ENCODE assay signal across 27 cellular contexts in genomic region chr5:172754957-172755356, GRCh38. TPM values are rescaled to one million over a fixed set of nuclear protein-coding genes. Genes with fewer than 3 reads are reported as not detected.
DNase-seq lines count a peak whose midpoint lies in the region; ATAC-seq, FAIRE-seq and TF ChIP-seq lines count a peak whose summit lies in the region.
"Had no signal": no experiment of that assay in that cellular context is flagged by ENCODE, and none has a peak within 500 bp of the region (broad histone marks: within the 10 kb centered on the region; RNA-seq: fewer than 3 reads in every experiment).

No MANE protein-coding gene starts in this region.

- H2AFZ ChIP-seq in K562 (ENCODE audit: low read depth, low read length), result no peak overlapping the region
- H2AFZ ChIP-seq in H1 (ENCODE audit: low read length), result no peak overlapping the region

- H3K18ac ChIP-seq in H1 (ENCODE audit: extremely low read depth, low read length), result no peak overlapping the region

- H3K4me1 ChIP-seq in K562 (replicated peaks in 1 of 2; ENCODE audit: control insufficient read depth in 2 of 2, insufficient read depth in 2 of 2, low read length in 2 of 2) (peaks cover 10% of the 10 kb centered on the region in 2 experiments; a peak in 3 of 5 replicates), H1 (replicated peaks in 1 of 4; ENCODE audit: control insufficient read depth in 3 of 4, insufficient read depth in 4 of 4, low read length in 3 of 4) (peaks cover 0 to 6% (median 1%) of the 10 kb centered on the region in 4 experiments; a peak in 1 of 7 replicates)
- H3K4me1 ChIP-seq: BE2C had no signal

- H3K14ac ChIP-seq in H1 (ENCODE audit: insufficient read length), result no peak overlapping the region

- no peak overlapping the region for H3K4me3 ChIP-seq in K562
- H3K4me3 ChIP-seq in H1 (ENCODE audit: extremely low read depth in 1 of 4, insufficient read depth in 2 of 4, low read depth in 3 of 4, low read length in 4 of 4), result no peak overlapping the region
- H3K4me3 ChIP-seq: BLaER1, GM12878 had no signal

- H3K27ac ChIP-seq in K562 (ENCODE audit: extremely low read depth, low read depth, low read length), result no peak overlapping the region
- H3K27ac ChIP-seq in H1 (ENCODE audit: low read depth, low read length), result no peak overlapping the region
- H3K27ac ChIP-seq: BLaER1 had no signal

- no peak overlapping the region for H2BK20ac ChIP-seq in H1 (ENCODE audit: low read length)

- no peak overlapping the region for H3K4ac ChIP-seq in H1 (replicated peaks; ENCODE audit: insufficient read length, low read depth, low read length)

- TF ChIP-seq CTCF in natural killer cell (IDR thresholded peaks at IDR 0.05) (no peak), K562 (IDR thresholded peaks at IDR 0.05 in 2 of 3, conservative IDR thresholded peaks at IDR 0.05 in 1 of 3; ENCODE audit: insufficient read depth in 2 of 3, low read depth in 1 of 3, low read length in 3 of 3) (no peak), H1 (IDR thresholded peaks at IDR 0.05; ENCODE audit: control extremely low read depth in 1 of 3, insufficient read depth in 1 of 3, low read depth in 1 of 3, low read length in 3 of 3) (no peak)

- no peak overlapping the region for H2BK120ac ChIP-seq in H1 (replicated peaks; ENCODE audit: low read depth, low read length)

- H3K4me2 ChIP-seq in K562 (ENCODE audit: insufficient read depth, low read length), result no peak overlapping the region
- no peak overlapping the region for H3K4me2 ChIP-seq in H1 (ENCODE audit: insufficient read depth in 1 of 2, low read depth in 2 of 2, low read length in 2 of 2)
- H3K4me2 ChIP-seq: BLaER1 had no signal

- no peak overlapping the region for H2BK12ac ChIP-seq in H1 (ENCODE audit: low read depth, low read length)

- peaks cover 0 to 15% of the 10 kb centered on the region in 2 donors for H3K4me1 Mint-ChIP-seq in natural killer cell treated with Interleukin-12 subunit alpha and Interleukin-12 subunit beta and Interleukin-15 and Interleukin-18, amount 100 ng/mL, for 72 hours (ENCODE audit: low read depth in 2 of 2)
- H3K4me1 Mint-ChIP-seq in natural killer cell, result peaks cover 5 to 10% of the 10 kb centered on the region in 2 donors
- H3K4me1 Mint-ChIP-seq: CD8-positive, alpha-beta memory T cell had no signal

- no peak overlapping the region for H2BK15ac ChIP-seq in H1 (ENCODE audit: low read length)

- peaks cover 4% of the 10 kb centered on the region; the same call in 1 of the 2 replicates for H3K23me2 ChIP-seq in H1 (ENCODE audit: low read depth, low read length)

- TF ChIP-seq EP300 in K562 (IDR thresholded peaks at IDR 0.05; ENCODE audit: low read length), result no peak
- no peak for TF ChIP-seq EP300 in H1 (IDR thresholded peaks at IDR 0.05; ENCODE audit: borderline replicate concordance in 1 of 2, low read depth in 2 of 2, low read length in 2 of 2)

- TF ChIP-seq RAD21 in K562 (CRISPR knock-in tag; conservative IDR thresholded peaks at IDR 0.05 in 1 of 2, IDR thresholded peaks at IDR 0.05 in 1 of 2) (no peak), H1 (IDR thresholded peaks at IDR 0.05 in 1 of 2, conservative IDR thresholded peaks at IDR 0.05 in 1 of 2; ENCODE audit: low read depth in 2 of 2, low read length in 2 of 2) (no peak)

- intact Hi-C loops in natural killer cell (cut with micrococcal nuclease), result no loop called here
- intact Hi-C loops in K562 (cut with micrococcal nuclease), result no loop called here

- BruUV-seq in K562 (replicated peaks; lab: Mats Ljungman, UMichigan), result no TSS peak

- H3K27me3 ChIP-seq in K562 (ENCODE audit: control insufficient read depth in 2 of 2, insufficient read depth in 2 of 2, low read length in 2 of 2) (peaks cover 23 to 37% of the 10 kb centered on the region in 2 experiments; a peak in 4 of 5 replicates), H1 (replicated peaks in 1 of 4; ENCODE audit: control insufficient read depth in 3 of 4, extremely low read depth in 1 of 4, insufficient read depth in 3 of 4, low read length in 3 of 4) (peaks cover 0 to 10% (median 0%) of the 10 kb centered on the region in 4 experiments; a peak in 4 of 7 replicates)
- H3K27me3 ChIP-seq: BE2C, BLaER1 had no signal

- H4K20me1 ChIP-seq in K562 (replicated peaks; ENCODE audit: control insufficient read depth, insufficient read depth, low read length), result no peaks in the 10 kb centered on the region
- no peaks in the 10 kb centered on the region for H4K20me1 ChIP-seq in H1 (replicated peaks in 1 of 2; ENCODE audit: control insufficient read depth in 1 of 2, insufficient read depth in 2 of 2, low read length in 2 of 2)
- H4K20me1 ChIP-seq: BLaER1 had no signal

- TF ChIP-seq POLR2A in K562 (conservative IDR thresholded peaks at IDR 0.05) (no peak), H1 (IDR thresholded peaks at IDR 0.05; ENCODE audit: control extremely low read depth in 1 of 2, low read depth in 2 of 2, low read length in 2 of 2) (no peak)

- no peak overlapping the region for H4K91ac ChIP-seq in H1 (replicated peaks; ENCODE audit: insufficient read length, low read length)

- H4K5ac ChIP-seq in H1 (ENCODE audit: insufficient read length, low read depth, low read length), result no peak overlapping the region

- no peak overlapping the region for H3K27ac Mint-ChIP-seq in natural killer cell treated with Interleukin-12 subunit alpha and Interleukin-12 subunit beta and Interleukin-15 and Interleukin-18, amount 100 ng/mL, for 72 hours
- H3K27ac Mint-ChIP-seq in natural killer cell, result no peak overlapping the region
- H3K27ac Mint-ChIP-seq: CD14-positive monocyte had no signal

- POLR2A ChIA-PET in K562 (lab: Yijun Ruan, JAX), result interaction anchor here (0.6 to 1.6 kb wide), 3 partner anchors 12 to 14 kb away, joined by 3 to 8 read pairs (median 4); no protein-coding TSS in a partner anchor
- POLR2A ChIA-PET in H1 (lab: Charles Lee; ENCODE audit: partially characterized antibody), result interaction anchor here (0.7 to 1.7 kb wide), 3 partner anchors 10 to 23 kb away, joined by 3 to 9 read pairs (median 4); partner anchors contain the start of gene DUSP1

- no peak overlapping the region for H2AK5ac ChIP-seq in H1 (ENCODE audit: low read depth, low read length)

- no peaks in the 10 kb centered on the region for H3K36me3 ChIP-seq in K562 (ENCODE audit: control insufficient read depth, insufficient read depth, low read length)
- H3K36me3 ChIP-seq in H1 (ENCODE audit: control insufficient read depth in 2 of 4, insufficient read depth in 4 of 4, low read length in 3 of 4), result no peaks in the 10 kb centered on the region
- H3K36me3 ChIP-seq: BE2C, BLaER1 had no signal

- peaks cover 14 to 18% of the 10 kb centered on the region in 2 donors for H3K27me3 Mint-ChIP-seq in natural killer cell treated with Interleukin-12 subunit alpha and Interleukin-12 subunit beta and Interleukin-15 and Interleukin-18, amount 100 ng/mL, for 72 hours
- peaks cover 20 to 22% of the 10 kb centered on the region in 2 donors for H3K27me3 Mint-ChIP-seq in natural killer cell (ENCODE audit: low read depth in 2 of 2)
- H3K27me3 Mint-ChIP-seq: CD4-positive, alpha-beta memory T cell had no signal

- no peaks in the 10 kb centered on the region for H3K9me3 Mint-ChIP-seq in natural killer cell treated with Interleukin-12 subunit alpha and Interleukin-12 subunit beta and Interleukin-15 and Interleukin-18, amount 100 ng/mL, for 72 hours
- no peaks in the 10 kb centered on the region for H3K9me3 Mint-ChIP-seq in natural killer cell

- FAIRE-seq in K562 (lab: Jason Lieb, UNC) (no peak), H1 (lab: Jason Lieb, UNC) (no peak)
- FAIRE-seq: A204.1, GM12878, GM12892, GM18507 had no signal

- no peak overlapping the region for H3K9ac ChIP-seq in K562 (ENCODE audit: insufficient read depth in 1 of 2, low read depth in 2 of 2, low read length in 2 of 2)
- H3K9ac ChIP-seq in H1 (replicated peaks in 1 of 4; ENCODE audit: extremely low read depth in 1 of 4, low read depth in 3 of 4, low read length in 3 of 4), result no peak overlapping the region
- H3K9ac ChIP-seq: BLaER1 had no signal

- no peaks in the 10 kb centered on the region for H3K79me2 ChIP-seq in K562 (ENCODE audit: control insufficient read depth, insufficient read depth, low read length)
- H3K79me2 ChIP-seq in H1 (ENCODE audit: control insufficient read depth in 1 of 2, insufficient read depth in 2 of 2, low read length in 2 of 2), result no peaks in the 10 kb centered on the region

- H3K4me3 Mint-ChIP-seq in natural killer cell treated with Interleukin-12 subunit alpha and Interleukin-12 subunit beta and Interleukin-15 and Interleukin-18, amount 100 ng/mL, for 72 hours, result no peak overlapping the region
- H3K4me3 Mint-ChIP-seq in natural killer cell, result no peak overlapping the region
- H3K4me3 Mint-ChIP-seq: CD14-positive monocyte; CD4-positive, alpha-beta memory T cell; CD4-positive, CD25-positive, alpha-beta regulatory T cell; CD8-positive, alpha-beta memory T cell had no signal

- no peaks in the 10 kb centered on the region for H3K79me1 ChIP-seq in H1 (ENCODE audit: low read depth, low read length)

- no peak overlapping the region for H4K8ac ChIP-seq in H1 (ENCODE audit: extremely low read depth, insufficient read depth, low read length)

- WGBS in K562 (ENCODE audit: insufficient coverage, low coverage, missing lambda C conversion rate), result 0% methylated on average over 3 of the region's 3 CpGs
- WGBS in H1 (ENCODE audit: extremely low coverage in 1 of 2, insufficient coverage in 1 of 2, insufficient read length in 1 of 2, insufficient replicate concordance in 2 of 2, low coverage in 1 of 2, low lambda C conversion rate in 2 of 2, missing lambda C conversion rate in 1 of 2), 2 experiments, result 90% methylated on average over 3 of the region's 3 CpGs; no CpG with 5 or more reads in 1 of the 2 experiments

- no peak overlapping the region for H3K23ac ChIP-seq in H1 (ENCODE audit: insufficient read length)

- no peak for ATAC-seq in natural killer cell treated with Interleukin-12 subunit alpha and Interleukin-12 subunit beta and Interleukin-15 and Interleukin-18, amount 100 ng/mL, for 72 hours
- ATAC-seq in natural killer cell (no peak), K562 (no peak)
- ATAC-seq: GM12878 had no signal

- CTCF ChIA-PET in K562 (lab: Yijun Ruan, JAX; ENCODE audit: low intra/inter-chr PET ratio) (no interaction called here), H1 (lab: Charles Lee; ENCODE audit: partially characterized antibody) (interaction anchor here (0.8 to 1.9 kb wide), 9 partner anchors 10 to 185 kb away, joined by 3 to 7 read pairs (median 3); partner anchors contain the start of gene DUSP1)

- H3K36me3 Mint-ChIP-seq in natural killer cell treated with Interleukin-12 subunit alpha and Interleukin-12 subunit beta and Interleukin-15 and Interleukin-18, amount 100 ng/mL, for 72 hours, result no peaks in the 10 kb centered on the region
- no peaks in the 10 kb centered on the region for H3K36me3 Mint-ChIP-seq in natural killer cell
- H3K36me3 Mint-ChIP-seq: CD14-positive monocyte; CD4-positive, CD25-positive, alpha-beta regulatory T cell had no signal

- in situ Hi-C loops in K562 (cut with MboI), result no loop called here

- H3K9me1 ChIP-seq in K562 (ENCODE audit: control insufficient read depth, insufficient read depth, low read length), result no peaks in the 10 kb centered on the region

- no peak overlapping the region for H3K56ac ChIP-seq in H1 (replicated peaks; ENCODE audit: insufficient read length, low read depth, low read length)

- no peak overlapping the region for H2BK5ac ChIP-seq in H1 (ENCODE audit: low read depth, low read length)

- DNase-seq in natural killer cell treated with Interleukin-12 subunit alpha and Interleukin-12 subunit beta and Interleukin-15 and Interleukin-18, amount 100 ng/mL, for 72 hours (ENCODE audit: low spot score), result peak; percentile 8
- DNase-seq in natural killer cell, result no peak
- DNase-seq in K562 (ENCODE audit: extremely low read depth in 1 of 4, low spot score in 3 of 4), result no peak
- DNase-seq in H1 (ENCODE audit: low read depth in 1 of 2, low spot score in 2 of 2), result no peak
- no peak for DNase-seq in kidney glomerular epithelial cell (lab: John Stamatoyannopoulos, UW)
- DNase-seq in NCI-H1092 treated with DMSO at 0.1 percent for 48 hours (lab: John Stamatoyannopoulos, UW), result no peak
- DNase-seq: 8988T; ACHN; BE2C; C1 segment of cervical spinal cord; CD4-positive, alpha-beta memory T cell; CD4-positive, CD25-positive, alpha-beta regulatory T cell; CD8-positive, alpha-beta memory T cell; COR-L47; DMS 273 treated with DMSO at 0.1 percent for 48 hours; DMS153; DMS53; DMS79; DND-41; EL; GDM1 had no signal

- H3K9me3 ChIP-seq in K562 (replicated peaks; ENCODE audit: control insufficient read depth, insufficient read depth, low read depth, low read length) (no peaks in the 10 kb centered on the region), H1 (ENCODE audit: insufficient read depth in 2 of 2, low read depth in 1 of 2, low read length in 1 of 2) (no peaks in the 10 kb centered on the region)
- H3K9me3 ChIP-seq: BE2C had no signal

RNA-seq across cellular contexts. Expression of gene DUSP1, which starts 16.0 kb away (rescaled TPM):
- 10 to 100 TPM; 12.4 to 13.6 TPM for total RNA-seq in natural killer cell treated with Interleukin-12 subunit alpha and Interleukin-12 subunit beta and Interleukin-15 and Interleukin-18, amount 100 ng/mL, for 72 hours
- 1,000 to 10,000 TPM; 1,579 to 2,725 (median 2,168) TPM for total RNA-seq in natural killer cell
- 11.5 and 24.3 TPM in 2 replicates for total RNA-seq in K562 (2011; cell fraction: chromatin; rRNA removed; ENCODE audit: low replicate concordance)
- 32.5 and 33.0 TPM in 2 replicates for total RNA-seq in K562 (2011; cell fraction: nucleolus; rRNA removed)
- total RNA-seq in K562 (2011; cell fraction: nucleoplasm; rRNA removed), result 17.9 and 22.4 TPM in 2 replicates
- total RNA-seq in K562 (2014; rRNA removed), result 12.8 and 18.9 TPM in 2 replicates
- total RNA-seq in K562 (2014; rRNA removed; fragmentation: Illumina TruSeq; extraction: Trizol), result 5.0 and 7.3 TPM in 2 replicates
- 4.4 and 4.8 TPM in 2 replicates for total RNA-seq in K562 (2015; rRNA removed; fragmentation: Illumina TruSeq; extraction: Trizol)
- 14.2 and 17.1 TPM in 2 replicates for total RNA-seq in K562 (2021)
- polyA plus RNA-seq in K562 (2011; rRNA removed), result 12.6 and 13.3 TPM in 2 replicates
- 16.2 and 25.8 TPM in 2 replicates for polyA plus RNA-seq in K562 (2011; cell fraction: cytosol; rRNA removed)
- polyA plus RNA-seq in K562 (2011; cell fraction: nucleus; rRNA removed), result 26.5 and 30.4 TPM in 2 replicates
- polyA plus RNA-seq in K562 (2012), result 8.3 and 11.4 TPM in 2 replicates
- polyA plus RNA-seq in K562 (2014; fragmentation: Illumina TruSeq; extraction: Trizol), result 8.0 and 8.5 TPM in 2 replicates
- polyA plus RNA-seq in K562 (2014; fragmentation: Nextera tagmentation; extraction: Ambion mirVana), result 1 to 10 TPM; 2.1 to 3.0 TPM
- 10.1 and 14.1 TPM in 2 replicates for polyA plus RNA-seq in K562 (2014; rRNA removed)
- 13.6 and 20.8 TPM in 2 replicates for polyA minus RNA-seq in K562 (2011; rRNA and poly(A)+ RNA removed)
- 13.5 and 14.0 TPM in 2 replicates for polyA minus RNA-seq in K562 (2011; cell fraction: cytosol; rRNA and poly(A)+ RNA removed)
- polyA minus RNA-seq in K562 (2011; cell fraction: nucleus; rRNA and poly(A)+ RNA removed), result 23.3 and 31.2 TPM in 2 replicates
- total RNA-seq in H1 (2021; fragmentation: NEBNext Ultra II Directional; extraction: Animal tissue kit (Norgen Biotek cat#: 25700)), result 6.5 and 8.6 TPM in 2 replicates
- polyA plus RNA-seq in H1 (2011; rRNA removed), result 11.4 and 11.7 TPM in 2 replicates
- polyA plus RNA-seq in H1 (2011; cell fraction: cytosol; rRNA removed), result 11.3 TPM
- polyA plus RNA-seq in H1 (2011; cell fraction: nucleus; rRNA removed), result 15.3 TPM
- 6.9 to 8.1 TPM (median 7.2 TPM) in 4 replicates for polyA plus RNA-seq in H1 (2012, experiment 1 of 2)
- polyA plus RNA-seq in H1 (2012, experiment 2 of 2), result 7.6 TPM
- 3.2 TPM for polyA plus RNA-seq in H1 (2013, experiment 1 of 2)
- polyA plus RNA-seq in H1 (2013, experiment 2 of 2), result 2.9 TPM
- polyA minus RNA-seq in H1 (2011; rRNA and poly(A)+ RNA removed), result 17.6 and 18.7 TPM in 2 replicates
- 10.2 TPM for polyA minus RNA-seq in H1 (2011; cell fraction: cytosol; rRNA and poly(A)+ RNA removed)
- 47.4 TPM for polyA minus RNA-seq in H1 (2011; cell fraction: nucleus; rRNA and poly(A)+ RNA removed)

Comparison
In these comparisons a context has a peak if more than half of its experiments do, and no peak if none do; other contexts are left out.
1. RNA of gene DUSP1, which starts 16.0 kb away (total RNA-seq): 1,579 to 2,725 TPM in natural killer cell; 12.4 to 13.6 TPM in natural killer cell treated with Interleukin-12 subunit alpha and Interleukin-12 subunit beta and Interleukin-15 and Interleukin-18, amount 100 ng/mL, for 72 hours, 4.4 to 33.0 TPM in K562 and 6.5 to 8.6 TPM in H1; every median in the first group is over 10 times any median in the second.